In the genomic region with DNA sequence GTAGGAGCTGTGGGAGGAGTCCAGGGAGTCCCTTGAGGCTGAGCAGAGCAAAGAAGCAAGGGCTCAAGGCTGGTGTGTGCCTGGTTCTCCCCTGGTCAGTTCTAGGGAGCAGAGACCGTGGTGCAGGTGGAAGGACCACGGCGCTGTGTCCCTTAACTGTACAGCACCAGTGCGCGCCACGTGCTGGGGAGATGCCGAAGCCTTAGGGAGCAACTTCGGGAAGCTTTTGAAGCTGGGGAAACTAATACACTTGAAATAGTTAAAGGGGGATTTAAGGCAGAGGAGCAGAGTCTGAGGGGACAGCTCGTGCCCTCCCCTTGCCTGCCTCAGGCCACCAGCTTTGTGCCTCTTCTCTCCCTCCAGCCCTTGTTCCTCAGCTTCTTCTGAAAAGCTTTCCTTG, we compare ENCODE assay signal across 25 cellular contexts. TPM values are rescaled to one million over a fixed set of nuclear protein-coding genes. Genes with fewer than 3 reads are reported as not detected.
DNase-seq lines count a peak whose midpoint lies in the region; ATAC-seq lines count a peak whose summit lies in the region.
"Had no signal": no experiment of that assay in that cellular context is flagged by ENCODE, and none has a peak within 500 bp of the region (broad histone marks: within the 10 kb centered on the region; RNA-seq: fewer than 3 reads in every experiment).

No MANE protein-coding gene starts in this region.

- no peaks in the 10 kb centered on the region for H3K27me3 Mint-ChIP-seq in activated T-cell treated with anti-CD3 and anti-CD28 coated beads, Interleukin-2, amount 50 U/mL, for 72 hours (ENCODE audit: low read depth)

- H3K9me3 Mint-ChIP-seq in activated T-cell treated with anti-CD3 and anti-CD28 coated beads, Interleukin-2, amount 50 U/mL, for 72 hours, result no peaks in the 10 kb centered on the region
- H3K9me3 Mint-ChIP-seq: stimulated activated effector memory CD8-positive, alpha-beta T cell treated with anti-CD3 and anti-CD28 coated beads, Interleukin-12 subunit alpha, Interleukin-12 subunit beta, amount 100 ng/mL, for 72 hours had no signal

- H3K27ac Mint-ChIP-seq in activated T-cell treated with anti-CD3 and anti-CD28 coated beads, Interleukin-2, amount 50 U/mL, for 72 hours, result no peak overlapping the region
- H3K27ac Mint-ChIP-seq: stimulated activated effector memory CD8-positive, alpha-beta T cell treated with anti-CD3 and anti-CD28 coated beads, Interleukin-12 subunit alpha, Interleukin-12 subunit beta, amount 100 ng/mL, for 72 hours had no signal

- H3K27me3 ChIP-seq in HUES48 (ENCODE audit: control insufficient read depth, insufficient read depth, low read length), result no peaks in the 10 kb centered on the region
- no peaks in the 10 kb centered on the region for H3K27me3 ChIP-seq in iPS-20b (ENCODE audit: insufficient read depth, low read length)
- no peaks in the 10 kb centered on the region for H3K27me3 ChIP-seq in subcutaneous abdominal adipose tissue (ENCODE audit: control insufficient read depth in 5 of 5, insufficient read depth in 4 of 5, low read length in 5 of 5)
- H3K27me3 ChIP-seq: SJCRH30 had no signal

- H3K4me3 Mint-ChIP-seq in activated T-cell treated with anti-CD3 and anti-CD28 coated beads, Interleukin-2, amount 50 U/mL, for 72 hours, result no peak overlapping the region
- H3K4me3 Mint-ChIP-seq: stimulated activated effector memory CD8-positive, alpha-beta T cell treated with anti-CD3 and anti-CD28 coated beads, Interleukin-12 subunit alpha, Interleukin-12 subunit beta, amount 100 ng/mL, for 72 hours had no signal

- peaks cover 0 to 4% of the 10 kb centered on the region in 2 donors for H3K36me3 Mint-ChIP-seq in activated T-cell treated with anti-CD3 and anti-CD28 coated beads, Interleukin-2, amount 50 U/mL, for 72 hours (ENCODE audit: insufficient read depth in 2 of 2)

- DNase-seq in caudate nucleus (lab: John Stamatoyannopoulos, UW) (no peak), NCI-H2081 (lab: John Stamatoyannopoulos, UW) (no peak)
- no peak for DNase-seq in activated T-cell treated with anti-CD3 and anti-CD28 coated beads, Interleukin-2, amount 50 U/mL, for 72 hours
- DNase-seq: ACHN; activated CD4-positive, alpha-beta T cell treated with anti-CD3 and anti-CD28 coated beads, Interleukin-2, amount 50 U/mL, for 1 hour; activated CD8-positive, alpha-beta memory T cell treated with anti-CD3 and anti-CD28 coated beads, Interleukin-2, amount 50 U/mL, for 48 hours; activated gamma-delta T cell; DMS 273 treated with DMSO at 0.1 percent for 48 hours; effector memory CD4-positive, alpha-beta T cell; GOT3; IMR-90; left cardiac atrium; NCI-H1436 treated with DMSO at 0.1 percent for 48 hours; NCI-H774; retina; SJCRH30 had no signal

- H3K9me3 ChIP-seq in HUES48 (ENCODE audit: control insufficient read depth, insufficient read depth, low read length) (no peaks in the 10 kb centered on the region), iPS-20b (ENCODE audit: insufficient read depth, low read depth, low read length) (no peaks in the 10 kb centered on the region), subcutaneous abdominal adipose tissue (ENCODE audit: control insufficient read depth in 5 of 5, low read length in 5 of 5) (no peaks in the 10 kb centered on the region)
- H3K9me3 ChIP-seq: mucosa of descending colon, SJCRH30 had no signal

- peaks cover 5% of the 10 kb centered on the region; the same call in 1 of the 2 replicates for H3K36me3 ChIP-seq in HUES48 (ENCODE audit: control insufficient read depth, insufficient read depth, low read length)
- H3K36me3 ChIP-seq in iPS-20b (ENCODE audit: insufficient read depth, low read depth, low read length), result peaks cover 7% of the 10 kb centered on the region; the same call in 1 of the 2 replicates
- H3K36me3 ChIP-seq in subcutaneous abdominal adipose tissue (ENCODE audit: control insufficient read depth in 5 of 5, insufficient read depth in 5 of 5, low read length in 5 of 5), result peaks cover 0 to 5% (median 4%) of the 10 kb centered on the region in 5 donors
- H3K36me3 ChIP-seq: SJCRH30 had no signal

- H3K4me3 ChIP-seq in HUES48 (ENCODE audit: low read depth, low read length), result no peak overlapping the region
- H3K4me3 ChIP-seq in iPS-20b (ENCODE audit: low read length), result no peak overlapping the region
- peak overlapping the region in 4 of 5 donors; percentile 6 to 46 (median 30) for H3K4me3 ChIP-seq in subcutaneous abdominal adipose tissue (ENCODE audit: low read depth in 1 of 5, low read length in 5 of 5)
- H3K4me3 ChIP-seq: mucosa of descending colon, SJCRH30 had no signal

- H3K27ac ChIP-seq in HUES48 (ENCODE audit: low read depth, low read length) (peak overlapping the region; percentile 19), caudate nucleus (ENCODE audit: low read depth, low read length) (peak overlapping the region; percentile 95), iPS-20b (ENCODE audit: low read length) (no peak overlapping the region), subcutaneous abdominal adipose tissue (ENCODE audit: low read depth, low read length) (peak overlapping the region; percentile 41)
- H3K27ac ChIP-seq: C4-2B, SJCRH30 had no signal

- H3K4me1 ChIP-seq in HUES48 (ENCODE audit: control insufficient read depth, insufficient read depth, low read length), result peaks cover 36% of the 10 kb centered on the region
- H3K4me1 ChIP-seq in iPS-20b (ENCODE audit: insufficient read depth, low read length), result peaks cover 30% of the 10 kb centered on the region
- peaks cover 7 to 53% (median 21%) of the 10 kb centered on the region in 5 donors for H3K4me1 ChIP-seq in subcutaneous abdominal adipose tissue (ENCODE audit: control insufficient read depth in 5 of 5, insufficient read depth in 5 of 5, low read length in 5 of 5)

- ATAC-seq in GM19463 (IDR thresholded peaks at IDR 0.05; ENCODE audit: unreplicated experiment) (no peak), HG02938 (IDR thresholded peaks at IDR 0.05; ENCODE audit: unreplicated experiment) (no peak)
- ATAC-seq in activated T-cell treated with anti-CD3 and anti-CD28 coated beads, Interleukin-2, amount 50 U/mL, for 72 hours (replicated peaks in 1 of 2), result no peak
- ATAC-seq: left cardiac atrium; mucosa of descending colon; stimulated activated effector memory CD8-positive, alpha-beta T cell treated with anti-CD3 and anti-CD28 coated beads, Interleukin-12 subunit alpha, Interleukin-12 subunit beta, amount 100 ng/mL, for 72 hours had no signal

- H3K9ac ChIP-seq in HUES48 (ENCODE audit: low read depth, low read length), result no peak overlapping the region
- peak overlapping the region; percentile 54; the same call in 1 of the 2 replicates for H3K9ac ChIP-seq in iPS-20b (ENCODE audit: low read depth, low read length)
- peak overlapping the region in 1 of 5 donors; percentile 60 for H3K9ac ChIP-seq in subcutaneous abdominal adipose tissue (ENCODE audit: low read length in 5 of 5)

- peaks cover 5% of the 10 kb centered on the region for H3K4me1 Mint-ChIP-seq in activated T-cell treated with anti-CD3 and anti-CD28 coated beads, Interleukin-2, amount 50 U/mL, for 72 hours (ENCODE audit: low read depth)

RNA-seq across cellular contexts. Expression of a gene that starts 27.5 kb away (rescaled TPM):
- total RNA-seq in activated T-cell treated with anti-CD3 and anti-CD28 coated beads, Interleukin-2, amount 50 U/mL, for 72 hours, result 10 to 100 TPM; 74.4 to 82.7 TPM

RNA-seq across cellular contexts. Expression of a gene that starts 38.7 kb away (rescaled TPM):
- total RNA-seq in activated T-cell treated with anti-CD3 and anti-CD28 coated beads, Interleukin-2, amount 50 U/mL, for 72 hours, result 1 to 10 TPM; 3.4 to 4.7 TPM
- total RNA-seq: G401 had no signal

RNA-seq across cellular contexts. Expression of a gene that starts 42.2 kb away (rescaled TPM):
- under 1 TPM; 0.60 to 0.89 TPM for total RNA-seq in activated T-cell treated with anti-CD3 and anti-CD28 coated beads, Interleukin-2, amount 50 U/mL, for 72 hours
- total RNA-seq: G401 had no signal

RNA-seq across cellular contexts. Expression of a gene that starts 53.7 kb away (rescaled TPM):
- 10 to 100 TPM; 27.5 to 50.9 TPM for total RNA-seq in activated T-cell treated with anti-CD3 and anti-CD28 coated beads, Interleukin-2, amount 50 U/mL, for 72 hours

Comparison
In these comparisons a context has a peak if more than half of its experiments do, and no peak if none do; other contexts are left out.
1. H3K4me3 ChIP-seq: peak in subcutaneous abdominal adipose tissue (4 of 5); none in HUES48 (single experiment) and iPS-20b (single experiment).